In genomic region chr10:94546616-94547175, GRCh38 we compare ENCODE assay signal across 8 cellular contexts. TPM values are rescaled to one million over a fixed set of nuclear protein-coding genes. Genes with fewer than 3 reads are reported as not detected.
A peak's percentile ranks its signal among the peaks of the same experiment; 100 is the strongest.
DNase-seq lines count a peak whose midpoint lies in the region; ATAC-seq and TF ChIP-seq lines count a peak whose summit lies in the region.

No MANE protein-coding gene starts in this region.

- H3K27ac Mint-ChIP-seq in CD4-positive, alpha-beta memory T cell, result peak overlapping the region; percentile 88 to 97 (median 93)
- H3K27ac Mint-ChIP-seq in activated T-helper 1 cell treated with anti-CD3 and anti-CD28 coated beads, Interleukin-12 subunit alpha, Interleukin-12 subunit beta, Interleukin-2, Interleukin-4 antibody, amounts not matched to agents 30 ng/mL and 10 ng/mL and 1 ng/mL, durations not matched to agents 14 hours and 24 hours and 36 hours, result peak overlapping the region; percentile 96
- peak overlapping the region; percentile 92 for H3K27ac Mint-ChIP-seq in type B pancreatic cell

- peak overlapping the region; percentile 75 for H3K27ac ChIP-seq in CD4-positive, alpha-beta memory T cell (ENCODE audit: low read depth, low read length)

- peaks cover 23% of the 10 kb centered on the region for H3K4me1 ChIP-seq in CD4-positive, alpha-beta memory T cell (ENCODE audit: insufficient read depth, low read length)

- TF ChIP-seq CTCF in type B pancreatic cell (conservative IDR thresholded peaks at IDR 0.05), result no peak

- CTCF ChIA-PET in CD4-positive, alpha-beta memory T cell (lab: Charles Lee; ENCODE audit: partially characterized antibody), result interaction anchor here (0.6 kb wide), 1 partner anchor 1134 kb away, joined by 4 read pairs; no protein-coding TSS in a partner anchor
- CTCF ChIA-PET in HEK293T (lab: Yijun Ruan, JAX), result no interaction called here

- ATAC-seq in HG03521 (IDR thresholded peaks at IDR 0.05; ENCODE audit: unreplicated experiment), result no peak

- no peaks in the 10 kb centered on the region for H3K27me3 Mint-ChIP-seq in CD4-positive, alpha-beta memory T cell
- H3K27me3 Mint-ChIP-seq in activated T-helper 1 cell treated with anti-CD3 and anti-CD28 coated beads, Interleukin-12 subunit alpha, Interleukin-12 subunit beta, Interleukin-2, Interleukin-4 antibody, amounts not matched to agents 30 ng/mL and 10 ng/mL and 1 ng/mL, durations not matched to agents 14 hours and 24 hours and 36 hours (ENCODE audit: insufficient read depth), result peaks cover 5% of the 10 kb centered on the region
- H3K27me3 Mint-ChIP-seq in type B pancreatic cell, result no peaks in the 10 kb centered on the region

- H3K4me1 Mint-ChIP-seq in CD4-positive, alpha-beta memory T cell, result peaks cover 14 to 29% (median 22%) of the 10 kb centered on the region in 4 donors
- peaks cover 33% of the 10 kb centered on the region for H3K4me1 Mint-ChIP-seq in activated T-helper 1 cell treated with anti-CD3 and anti-CD28 coated beads, Interleukin-12 subunit alpha, Interleukin-12 subunit beta, Interleukin-2, Interleukin-4 antibody, amounts not matched to agents 30 ng/mL and 10 ng/mL and 1 ng/mL, durations not matched to agents 14 hours and 24 hours and 36 hours (ENCODE audit: low read depth)
- H3K4me1 Mint-ChIP-seq in type B pancreatic cell (ENCODE audit: unreplicated experiment), result peaks cover 20% of the 10 kb centered on the region

- peak overlapping the region; percentile 92 to 100 (median 97) for H3K4me3 Mint-ChIP-seq in CD4-positive, alpha-beta memory T cell
- H3K4me3 Mint-ChIP-seq in activated T-helper 1 cell treated with anti-CD3 and anti-CD28 coated beads, Interleukin-12 subunit alpha, Interleukin-12 subunit beta, Interleukin-2, Interleukin-4 antibody, amounts not matched to agents 30 ng/mL and 10 ng/mL and 1 ng/mL, durations not matched to agents 14 hours and 24 hours and 36 hours, result peak overlapping the region; percentile 99
- peak overlapping the region; percentile 98 for H3K4me3 Mint-ChIP-seq in type B pancreatic cell

- no peaks in the 10 kb centered on the region for H3K36me3 ChIP-seq in CD4-positive, alpha-beta memory T cell (ENCODE audit: insufficient read depth, low read length)

- peak overlapping the region; percentile 79 to 93 for H3K4me3 ChIP-seq in CD4-positive, alpha-beta memory T cell (ENCODE audit: low read length in 2 of 2)

- H3K9me3 Mint-ChIP-seq in CD4-positive, alpha-beta memory T cell, result no peaks in the 10 kb centered on the region
- H3K9me3 Mint-ChIP-seq in activated T-helper 1 cell treated with anti-CD3 and anti-CD28 coated beads, Interleukin-12 subunit alpha, Interleukin-12 subunit beta, Interleukin-2, Interleukin-4 antibody, amounts not matched to agents 30 ng/mL and 10 ng/mL and 1 ng/mL, durations not matched to agents 14 hours and 24 hours and 36 hours, result no peaks in the 10 kb centered on the region
- H3K9me3 Mint-ChIP-seq in type B pancreatic cell, result no peaks in the 10 kb centered on the region

- intact Hi-C loops in CD4-positive, alpha-beta memory T cell (cut with micrococcal nuclease), result loop anchor here (2.0 to 10.0 kb wide), 2 partner anchors 184 to 1148 kb away; partner anchors contain the start of genes NOC3L and TCTN3
- intact Hi-C loops in activated T-helper 1 cell treated with anti-CD3 and anti-CD28 coated beads, Interleukin-12 subunit alpha, Interleukin-12 subunit beta, Interleukin-2, Interleukin-4 antibody, amounts not matched to agents 30 ng/mL and 10 ng/mL and 1 ng/mL, durations not matched to agents 14 hours and 24 hours and 36 hours (cut with micrococcal nuclease), result loop anchor here (5.0 to 10.0 kb wide), 4 partner anchors 649 to 1146 kb away; partner anchors contain the start of genes CEP55 and TCTN3

- H3K36me3 Mint-ChIP-seq in CD4-positive, alpha-beta memory T cell, result peaks cover 5 to 13% of the 10 kb centered on the region in 2 donors
- H3K36me3 Mint-ChIP-seq in activated T-helper 1 cell treated with anti-CD3 and anti-CD28 coated beads, Interleukin-12 subunit alpha, Interleukin-12 subunit beta, Interleukin-2, Interleukin-4 antibody, amounts not matched to agents 30 ng/mL and 10 ng/mL and 1 ng/mL, durations not matched to agents 14 hours and 24 hours and 36 hours (ENCODE audit: low read depth), result peaks cover 17% of the 10 kb centered on the region
- peaks cover 4% of the 10 kb centered on the region for H3K36me3 Mint-ChIP-seq in type B pancreatic cell

- POLR2A ChIA-PET in CD4-positive, alpha-beta memory T cell (lab: Charles Lee; ENCODE audit: partially characterized antibody), result no interaction called here
- POLR2A ChIA-PET in HEK293T (lab: Yijun Ruan, JAX), result interaction anchor here (0.9 to 2.8 kb wide), 4 partner anchors 9 to 430 kb away, joined by 3 to 11 read pairs (median 4); no protein-coding TSS in a partner anchor

- no peaks in the 10 kb centered on the region for H3K27me3 ChIP-seq in CD4-positive, alpha-beta memory T cell (ENCODE audit: insufficient read depth, low read length)

- peak in 1 of 5 donors; percentile 6 for DNase-seq in CD4-positive, alpha-beta memory T cell
- DNase-seq in HEK293T (ENCODE audit: extremely low spot score) (no peak), iris pigment epithelial cell (ENCODE audit: low read depth) (peak; percentile 49), type B pancreatic cell (ENCODE audit: extremely low spot score, unreplicated experiment) (no peak), GOT3 (lab: John Stamatoyannopoulos, UW) (no peak), foreskin melanocyte (no peak)
- no peak for DNase-seq in activated T-helper 1 cell treated with anti-CD3 and anti-CD28 coated beads, Interleukin-12 subunit alpha, Interleukin-12 subunit beta, Interleukin-2, Interleukin-4 antibody, amounts not matched to agents 30 ng/mL and 10 ng/mL and 1 ng/mL, durations not matched to agents 14 hours and 24 hours and 36 hours (ENCODE audit: low spot score)

- H3K9me3 ChIP-seq in CD4-positive, alpha-beta memory T cell (ENCODE audit: control insufficient read depth in 1 of 2, low read length in 2 of 2), result no peaks in the 10 kb centered on the region

TF ChIP-seq in HEK293T, 16 proteins besides CTCF, POLR2A, EP300 and RAD21:
- no peak for TF ChIP-seq ARNT (IDR thresholded peaks at IDR 0.05)
- no peak for TF ChIP-seq TARDBP (IDR thresholded peaks at IDR 0.05)
- TF ChIP-seq NFRKB (IDR thresholded peaks at IDR 0.05), result no peak
- TF ChIP-seq BHLHE40 (IDR thresholded peaks at IDR 0.05; ENCODE audit: borderline replicate concordance), result no peak
- TF ChIP-seq LEF1 (IDR thresholded peaks at IDR 0.05; ENCODE audit: borderline replicate concordance), result no peak
- TF ChIP-seq PKNOX1 (IDR thresholded peaks at IDR 0.05), result peak; percentile 63
TF ChIP-seq in HEK293T: peak in this region for 1.

RNA-seq across cellular contexts. Expression of gene HELLS, which starts 1.1 kb away (rescaled TPM):
- 10 to 100 TPM; 14.4 to 16.3 TPM for total RNA-seq in CD4-positive, alpha-beta memory T cell
- 10 to 100 TPM in 1 of 2 donors, 1 to 10 TPM in 1; 3.0 to 11.8 TPM for polyA plus RNA-seq in CD4-positive, alpha-beta memory T cell
- total RNA-seq in activated T-helper 1 cell treated with anti-CD3 and anti-CD28 coated beads, Interleukin-12 subunit alpha, Interleukin-12 subunit beta, Interleukin-2, Interleukin-4 antibody, amounts not matched to agents 30 ng/mL and 10 ng/mL and 1 ng/mL, durations not matched to agents 14 hours and 24 hours and 36 hours, result 224 and 228 TPM in 2 replicates
- total RNA-seq in type B pancreatic cell (ENCODE audit: low replicate concordance), result 46.2 and 102 TPM in 2 replicates
